1 cellular context compared by ENCODE assay signal in the genomic region with DNA sequence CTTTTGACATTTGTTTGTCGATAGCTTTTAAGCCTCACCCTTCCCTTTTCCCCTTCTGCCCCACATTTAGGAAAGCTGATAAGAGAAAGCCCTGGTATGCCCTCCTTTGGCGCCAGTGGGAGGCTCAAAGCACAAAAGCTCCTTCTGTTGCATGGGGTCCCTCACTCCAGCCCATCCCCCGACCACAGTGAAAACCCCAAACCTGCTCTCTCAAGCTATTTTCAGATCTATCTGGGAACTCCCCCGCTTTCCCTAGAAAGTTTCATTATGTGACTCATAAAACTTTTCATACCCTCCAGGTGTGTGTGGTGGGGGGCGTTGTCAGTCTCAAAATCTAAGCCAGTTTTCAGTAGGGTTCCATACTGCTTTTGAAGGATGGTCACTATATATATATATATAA.
TF ChIP-seq lines count a peak whose summit lies in the region.

No MANE protein-coding gene starts in this region.

TF ChIP-seq in GM23338, 12 proteins besides CTCF, POLR2A, EP300 and RAD21 (continued from another document):
- TF ChIP-seq, protein P1, sequence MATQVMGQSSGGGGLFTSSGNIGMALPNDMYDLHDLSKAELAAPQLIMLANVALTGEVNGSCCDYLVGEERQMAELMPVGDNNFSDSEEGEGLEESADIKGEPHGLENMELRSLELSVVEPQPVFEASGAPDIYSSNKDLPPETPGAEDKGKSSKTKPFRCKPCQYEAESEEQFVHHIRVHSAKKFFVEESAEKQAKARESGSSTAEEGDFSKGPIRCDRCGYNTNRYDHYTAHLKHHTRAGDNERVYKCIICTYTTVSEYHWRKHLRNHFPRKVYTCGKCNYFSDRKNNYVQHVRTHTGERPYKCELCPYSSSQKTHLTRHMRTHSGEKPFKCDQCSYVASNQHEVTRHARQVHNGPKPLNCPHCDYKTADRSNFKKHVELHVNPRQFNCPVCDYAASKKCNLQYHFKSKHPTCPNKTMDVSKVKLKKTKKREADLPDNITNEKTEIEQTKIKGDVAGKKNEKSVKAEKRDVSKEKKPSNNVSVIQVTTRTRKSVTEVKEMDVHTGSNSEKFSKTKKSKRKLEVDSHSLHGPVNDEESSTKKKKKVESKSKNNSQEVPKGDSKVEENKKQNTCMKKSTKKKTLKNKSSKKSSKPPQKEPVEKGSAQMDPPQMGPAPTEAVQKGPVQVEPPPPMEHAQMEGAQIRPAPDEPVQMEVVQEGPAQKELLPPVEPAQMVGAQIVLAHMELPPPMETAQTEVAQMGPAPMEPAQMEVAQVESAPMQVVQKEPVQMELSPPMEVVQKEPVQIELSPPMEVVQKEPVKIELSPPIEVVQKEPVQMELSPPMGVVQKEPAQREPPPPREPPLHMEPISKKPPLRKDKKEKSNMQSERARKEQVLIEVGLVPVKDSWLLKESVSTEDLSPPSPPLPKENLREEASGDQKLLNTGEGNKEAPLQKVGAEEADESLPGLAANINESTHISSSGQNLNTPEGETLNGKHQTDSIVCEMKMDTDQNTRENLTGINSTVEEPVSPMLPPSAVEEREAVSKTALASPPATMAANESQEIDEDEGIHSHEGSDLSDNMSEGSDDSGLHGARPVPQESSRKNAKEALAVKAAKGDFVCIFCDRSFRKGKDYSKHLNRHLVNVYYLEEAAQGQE (IDR thresholded peaks at IDR 0.05; ENCODE audit: unreplicated experiment): no peak
- TF ChIP-seq JUNB (IDR thresholded peaks at IDR 0.05; ENCODE audit: unreplicated experiment): no peak
- no peak for TF ChIP-seq EZH2 (IDR thresholded peaks at IDR 0.05; ENCODE audit: low read depth, unreplicated experiment)
- no peak for TF ChIP-seq ZNF331 (CRISPR knock-in tag; IDR thresholded peaks at IDR 0.05; ENCODE audit: low read depth)
- no peak for TF ChIP-seq ZNF114 (CRISPR knock-in tag; IDR thresholded peaks at IDR 0.05)
- TF ChIP-seq, protein P2, sequence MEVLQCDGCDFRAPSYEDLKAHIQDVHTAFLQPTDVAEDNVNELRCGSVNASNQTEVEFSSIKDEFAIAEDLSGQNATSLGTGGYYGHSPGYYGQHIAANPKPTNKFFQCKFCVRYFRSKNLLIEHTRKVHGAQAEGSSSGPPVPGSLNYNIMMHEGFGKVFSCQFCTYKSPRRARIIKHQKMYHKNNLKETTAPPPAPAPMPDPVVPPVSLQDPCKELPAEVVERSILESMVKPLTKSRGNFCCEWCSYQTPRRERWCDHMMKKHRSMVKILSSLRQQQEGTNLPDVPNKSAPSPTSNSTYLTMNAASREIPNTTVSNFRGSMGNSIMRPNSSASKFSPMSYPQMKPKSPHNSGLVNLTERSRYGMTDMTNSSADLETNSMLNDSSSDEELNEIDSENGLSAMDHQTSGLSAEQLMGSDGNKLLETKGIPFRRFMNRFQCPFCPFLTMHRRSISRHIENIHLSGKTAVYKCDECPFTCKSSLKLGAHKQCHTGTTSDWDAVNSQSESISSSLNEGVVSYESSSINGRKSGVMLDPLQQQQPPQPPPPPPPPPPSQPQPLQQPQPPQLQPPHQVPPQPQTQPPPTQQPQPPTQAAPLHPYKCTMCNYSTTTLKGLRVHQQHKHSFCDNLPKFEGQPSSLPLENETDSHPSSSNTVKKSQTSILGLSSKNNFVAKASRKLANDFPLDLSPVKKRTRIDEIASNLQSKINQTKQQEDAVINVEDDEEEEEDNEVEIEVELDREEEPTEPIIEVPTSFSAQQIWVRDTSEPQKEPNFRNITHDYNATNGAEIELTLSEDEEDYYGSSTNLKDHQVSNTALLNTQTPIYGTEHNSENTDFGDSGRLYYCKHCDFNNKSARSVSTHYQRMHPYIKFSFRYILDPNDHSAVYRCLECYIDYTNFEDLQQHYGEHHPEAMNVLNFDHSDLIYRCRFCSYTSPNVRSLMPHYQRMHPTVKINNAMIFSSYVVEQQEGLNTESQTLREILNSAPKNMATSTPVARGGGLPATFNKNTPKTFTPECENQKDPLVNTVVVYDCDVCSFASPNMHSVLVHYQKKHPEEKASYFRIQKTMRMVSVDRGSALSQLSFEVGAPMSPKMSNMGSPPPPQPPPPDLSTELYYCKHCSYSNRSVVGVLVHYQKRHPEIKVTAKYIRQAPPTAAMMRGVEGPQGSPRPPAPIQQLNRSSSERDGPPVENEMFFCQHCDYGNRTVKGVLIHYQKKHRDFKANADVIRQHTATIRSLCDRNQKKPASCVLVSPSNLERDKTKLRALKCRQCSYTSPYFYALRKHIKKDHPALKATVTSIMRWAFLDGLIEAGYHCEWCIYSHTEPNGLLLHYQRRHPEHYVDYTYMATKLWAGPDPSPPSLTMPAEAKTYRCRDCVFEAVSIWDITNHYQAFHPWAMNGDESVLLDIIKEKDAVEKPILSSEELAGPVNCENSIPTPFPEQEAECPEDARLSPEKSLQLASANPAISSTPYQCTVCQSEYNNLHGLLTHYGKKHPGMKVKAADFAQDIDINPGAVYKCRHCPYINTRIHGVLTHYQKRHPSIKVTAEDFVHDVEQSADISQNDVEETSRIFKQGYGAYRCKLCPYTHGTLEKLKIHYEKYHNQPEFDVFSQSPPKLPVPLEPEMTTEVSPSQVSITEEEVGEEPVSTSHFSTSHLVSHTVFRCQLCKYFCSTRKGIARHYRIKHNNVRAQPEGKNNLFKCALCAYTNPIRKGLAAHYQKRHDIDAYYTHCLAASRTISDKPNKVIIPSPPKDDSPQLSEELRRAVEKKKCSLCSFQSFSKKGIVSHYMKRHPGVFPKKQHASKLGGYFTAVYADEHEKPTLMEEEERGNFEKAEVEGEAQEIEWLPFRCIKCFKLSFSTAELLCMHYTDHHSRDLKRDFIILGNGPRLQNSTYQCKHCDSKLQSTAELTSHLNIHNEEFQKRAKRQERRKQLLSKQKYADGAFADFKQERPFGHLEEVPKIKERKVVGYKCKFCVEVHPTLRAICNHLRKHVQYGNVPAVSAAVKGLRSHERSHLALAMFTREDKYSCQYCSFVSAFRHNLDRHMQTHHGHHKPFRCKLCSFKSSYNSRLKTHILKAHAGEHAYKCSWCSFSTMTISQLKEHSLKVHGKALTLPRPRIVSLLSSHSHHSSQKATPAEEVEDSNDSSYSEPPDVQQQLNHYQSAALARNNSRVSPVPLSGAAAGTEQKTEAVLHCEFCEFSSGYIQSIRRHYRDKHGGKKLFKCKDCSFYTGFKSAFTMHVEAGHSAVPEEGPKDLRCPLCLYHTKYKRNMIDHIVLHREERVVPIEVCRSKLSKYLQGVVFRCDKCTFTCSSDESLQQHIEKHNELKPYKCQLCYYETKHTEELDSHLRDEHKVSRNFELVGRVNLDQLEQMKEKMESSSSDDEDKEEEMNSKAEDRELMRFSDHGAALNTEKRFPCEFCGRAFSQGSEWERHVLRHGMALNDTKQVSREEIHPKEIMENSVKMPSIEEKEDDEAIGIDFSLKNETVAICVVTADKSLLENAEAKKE (CRISPR knock-in tag; IDR thresholded peaks at IDR 0.05): no peak
- TF ChIP-seq POLR2AphosphoS5 (IDR thresholded peaks at IDR 0.05; ENCODE audit: low read depth): no peak
- TF ChIP-seq, protein P3, sequence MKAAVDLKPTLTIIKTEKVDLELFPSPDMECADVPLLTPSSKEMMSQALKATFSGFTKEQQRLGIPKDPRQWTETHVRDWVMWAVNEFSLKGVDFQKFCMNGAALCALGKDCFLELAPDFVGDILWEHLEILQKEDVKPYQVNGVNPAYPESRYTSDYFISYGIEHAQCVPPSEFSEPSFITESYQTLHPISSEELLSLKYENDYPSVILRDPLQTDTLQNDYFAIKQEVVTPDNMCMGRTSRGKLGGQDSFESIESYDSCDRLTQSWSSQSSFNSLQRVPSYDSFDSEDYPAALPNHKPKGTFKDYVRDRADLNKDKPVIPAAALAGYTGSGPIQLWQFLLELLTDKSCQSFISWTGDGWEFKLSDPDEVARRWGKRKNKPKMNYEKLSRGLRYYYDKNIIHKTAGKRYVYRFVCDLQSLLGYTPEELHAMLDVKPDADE (IDR thresholded peaks at IDR 0.05): no peak
- no peak for TF ChIP-seq STAT1 (IDR thresholded peaks at IDR 0.05; ENCODE audit: unreplicated experiment)
- TF ChIP-seq EZH2phosphoT487 (IDR thresholded peaks at IDR 0.05; ENCODE audit: unreplicated experiment): no peak
